ENCODE assay signal across 12 cellular contexts in the genomic region with DNA sequence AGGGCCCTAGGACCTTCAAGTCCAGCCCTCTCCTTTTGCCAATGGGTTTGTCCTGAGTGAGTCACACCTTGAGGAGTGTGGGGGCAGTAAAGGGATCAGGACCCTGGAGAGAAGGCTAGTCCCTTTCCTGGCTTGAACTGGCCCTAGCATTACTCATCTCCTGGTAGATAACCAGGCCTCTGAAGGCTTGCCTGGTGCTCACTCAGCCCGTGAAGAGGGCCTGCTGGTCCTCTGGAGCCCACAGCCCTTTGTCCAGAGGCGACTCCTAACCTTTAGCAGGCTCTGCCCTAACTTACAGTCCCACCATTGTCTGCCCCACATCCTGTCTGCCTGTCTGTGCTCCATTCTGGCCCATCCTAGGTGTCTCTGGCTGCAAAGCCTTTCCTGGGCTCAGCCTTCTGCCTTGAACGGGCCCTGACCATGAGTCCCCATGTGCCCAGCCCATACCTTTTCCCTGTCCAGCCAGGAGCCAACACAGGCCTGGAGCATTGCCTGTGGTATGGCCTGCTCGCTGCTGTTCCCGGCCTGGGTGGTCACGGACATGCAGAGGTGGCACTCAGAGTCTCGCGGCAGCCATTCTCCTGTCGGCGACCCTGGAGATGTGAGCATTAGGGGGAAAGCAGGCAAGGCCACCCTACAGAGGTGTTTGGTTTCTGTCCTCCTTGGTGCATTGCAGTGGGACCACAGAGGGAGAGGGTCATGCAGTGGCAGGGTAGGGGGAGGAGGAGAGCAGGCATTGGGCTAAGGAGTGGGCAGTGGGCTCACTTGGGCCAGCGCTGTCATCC. TPM values are rescaled to one million over a fixed set of nuclear protein-coding genes. Genes with fewer than 3 reads are reported as not detected.
DNase-seq lines count a peak whose midpoint lies in the region; ATAC-seq and TF ChIP-seq lines count a peak whose summit lies in the region.
"Had no signal": no experiment of that assay in that cellular context is flagged by ENCODE, and none has a peak within 500 bp of the region (broad histone marks: within the 10 kb centered on the region; RNA-seq: fewer than 3 reads in every experiment).

No MANE protein-coding gene starts in this region.

- peak overlapping the region; percentile 87 for H3K27ac Mint-ChIP-seq in neural crest cell (ENCODE audit: unreplicated experiment)
- H3K27ac Mint-ChIP-seq: activated naive CD8-positive, alpha-beta T cell had no signal

- no peaks in the 10 kb centered on the region for H3K9me3 Mint-ChIP-seq in neural crest cell

- DNase-seq in Caki2 (ENCODE audit: low read depth) (peak; percentile 62), fibroblast of peridontal ligament (ENCODE audit: extremely low read depth) (peak; percentile 84), neural crest cell (ENCODE audit: low read depth, low spot score) (no peak), NCI-H187 (lab: John Stamatoyannopoulos, UW) (no peak), inferior parietal cortex (ENCODE audit: extremely low spot score) (no peak)
- DNase-seq in stimulated activated CD4-positive, alpha-beta T cell treated with anti-CD3 and anti-CD28 coated beads, Interleukin-4, amount 100 ng/mL, for 1 hour: no peak
- DNase-seq: stimulated activated CD4-positive, alpha-beta T cell treated with anti-CD3 and anti-CD28 coated beads, Interleukin-12 subunit alpha, Interleukin-12 subunit beta, amount 100 ng/mL, for 4 hours had no signal

- H3K4me3 Mint-ChIP-seq in neural crest cell: no peak overlapping the region
- H3K4me3 Mint-ChIP-seq: activated naive CD8-positive, alpha-beta T cell had no signal

- H3K36me3 Mint-ChIP-seq in neural crest cell (ENCODE audit: low read depth): no peaks in the 10 kb centered on the region
- H3K36me3 Mint-ChIP-seq: activated naive CD8-positive, alpha-beta T cell had no signal

- no peaks in the 10 kb centered on the region for H3K4me1 Mint-ChIP-seq in neural crest cell

- no peaks in the 10 kb centered on the region for H3K27me3 Mint-ChIP-seq in neural crest cell (ENCODE audit: low read depth)
- H3K27me3 Mint-ChIP-seq: activated naive CD8-positive, alpha-beta T cell had no signal

- in situ Hi-C loops in Caki2 (cut with HindIII; ENCODE audit: low pct_unique_long_range_greater_than_20kb, low sequenced_read_pairs): no loop called here

- ATAC-seq in GM18861 (IDR thresholded peaks at IDR 0.05; ENCODE audit: unreplicated experiment): no peak

- no peak for TF ChIP-seq CTCF in neural crest cell (conservative IDR thresholded peaks at IDR 0.05)

TF ChIP-seq in PFSK-1, 5 proteins besides CTCF, POLR2A, EP300 and RAD21:
- TF ChIP-seq, protein P1, sequence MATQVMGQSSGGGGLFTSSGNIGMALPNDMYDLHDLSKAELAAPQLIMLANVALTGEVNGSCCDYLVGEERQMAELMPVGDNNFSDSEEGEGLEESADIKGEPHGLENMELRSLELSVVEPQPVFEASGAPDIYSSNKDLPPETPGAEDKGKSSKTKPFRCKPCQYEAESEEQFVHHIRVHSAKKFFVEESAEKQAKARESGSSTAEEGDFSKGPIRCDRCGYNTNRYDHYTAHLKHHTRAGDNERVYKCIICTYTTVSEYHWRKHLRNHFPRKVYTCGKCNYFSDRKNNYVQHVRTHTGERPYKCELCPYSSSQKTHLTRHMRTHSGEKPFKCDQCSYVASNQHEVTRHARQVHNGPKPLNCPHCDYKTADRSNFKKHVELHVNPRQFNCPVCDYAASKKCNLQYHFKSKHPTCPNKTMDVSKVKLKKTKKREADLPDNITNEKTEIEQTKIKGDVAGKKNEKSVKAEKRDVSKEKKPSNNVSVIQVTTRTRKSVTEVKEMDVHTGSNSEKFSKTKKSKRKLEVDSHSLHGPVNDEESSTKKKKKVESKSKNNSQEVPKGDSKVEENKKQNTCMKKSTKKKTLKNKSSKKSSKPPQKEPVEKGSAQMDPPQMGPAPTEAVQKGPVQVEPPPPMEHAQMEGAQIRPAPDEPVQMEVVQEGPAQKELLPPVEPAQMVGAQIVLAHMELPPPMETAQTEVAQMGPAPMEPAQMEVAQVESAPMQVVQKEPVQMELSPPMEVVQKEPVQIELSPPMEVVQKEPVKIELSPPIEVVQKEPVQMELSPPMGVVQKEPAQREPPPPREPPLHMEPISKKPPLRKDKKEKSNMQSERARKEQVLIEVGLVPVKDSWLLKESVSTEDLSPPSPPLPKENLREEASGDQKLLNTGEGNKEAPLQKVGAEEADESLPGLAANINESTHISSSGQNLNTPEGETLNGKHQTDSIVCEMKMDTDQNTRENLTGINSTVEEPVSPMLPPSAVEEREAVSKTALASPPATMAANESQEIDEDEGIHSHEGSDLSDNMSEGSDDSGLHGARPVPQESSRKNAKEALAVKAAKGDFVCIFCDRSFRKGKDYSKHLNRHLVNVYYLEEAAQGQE (IDR thresholded peaks at IDR 0.05; ENCODE audit: insufficient read depth in 1 of 2, low read depth in 2 of 2, low read length in 2 of 2): peak; percentile 82 to 90
- TF ChIP-seq POLR2AphosphoS5 (IDR thresholded peaks at IDR 0.05; ENCODE audit: low read depth, low read length) (0 out of 2 replicates have a peak, but pooled peaks have one; percentile 21), FOXP2 (optimal IDR thresholded peaks at IDR 0.05; ENCODE audit: borderline replicate concordance, extremely low read depth, extremely low read length, insufficient read depth) (no peak)

RNA-seq across cellular contexts. Expression of gene SFTPB, which starts 4.9 kb away (rescaled TPM):
- total RNA-seq in Caki2 (2014; rRNA removed; shearing (Covaris generic); ENCODE audit: low replicate concordance): not detected in 2 replicates
- polyA plus RNA-seq in PFSK-1 (2012; ENCODE audit: insufficient read length, low read depth): 0.08 TPM
- total RNA-seq in neural crest cell: not detected in 2 replicates
- total RNA-seq: T-helper 2 cell treated with Interferon-gamma antibody and Interleukin-4, amounts not matched to agents 100 ng/mL and 5 ng/mL, for 36 hours; vagina had no signal

RNA-seq across cellular contexts. Expression of gene GNLY, which starts 31.1 kb away (rescaled TPM):
- not detected in 2 replicates for total RNA-seq in Caki2 (2014; rRNA removed; shearing (Covaris generic); ENCODE audit: low replicate concordance)
- not detected for polyA plus RNA-seq in PFSK-1 (2012; ENCODE audit: insufficient read length, low read depth)
- total RNA-seq in neural crest cell: not detected in 2 replicates

RNA-seq across cellular contexts. Expression of gene USP39, which starts 47.1 kb away (rescaled TPM):
- total RNA-seq in Caki2 (2014; rRNA removed; shearing (Covaris generic); ENCODE audit: low replicate concordance): 84.5 and 85.2 TPM in 2 replicates
- polyA plus RNA-seq in PFSK-1 (2012; ENCODE audit: insufficient read length, low read depth): 84.3 TPM
- 93.3 and 98.3 TPM in 2 replicates for total RNA-seq in neural crest cell

RNA-seq across cellular contexts. Expression of gene C2orf68, which starts 51.2 kb away (rescaled TPM):
- total RNA-seq in Caki2 (2014; rRNA removed; shearing (Covaris generic); ENCODE audit: low replicate concordance): 37.0 and 60.7 TPM in 2 replicates
- polyA plus RNA-seq in PFSK-1 (2012; ENCODE audit: insufficient read length, low read depth): 28.4 TPM
- 50.4 and 53.7 TPM in 2 replicates for total RNA-seq in neural crest cell

Comparison
In these comparisons a context has a peak if more than half of its experiments do, and no peak if none do; other contexts are left out.
1. DNase-seq: peak in Caki2 (single experiment) and fibroblast of peridontal ligament (single experiment); none in neural crest cell (single experiment), NCI-H187 (0 of 2), inferior parietal cortex (single experiment) and stimulated activated CD4-positive, alpha-beta T cell treated with anti-CD3 and anti-CD28 coated beads, Interleukin-4, amount 100 ng/mL, for 1 hour (single experiment).